8 cellular contexts compared by ENCODE assay signal in the genomic region with DNA sequence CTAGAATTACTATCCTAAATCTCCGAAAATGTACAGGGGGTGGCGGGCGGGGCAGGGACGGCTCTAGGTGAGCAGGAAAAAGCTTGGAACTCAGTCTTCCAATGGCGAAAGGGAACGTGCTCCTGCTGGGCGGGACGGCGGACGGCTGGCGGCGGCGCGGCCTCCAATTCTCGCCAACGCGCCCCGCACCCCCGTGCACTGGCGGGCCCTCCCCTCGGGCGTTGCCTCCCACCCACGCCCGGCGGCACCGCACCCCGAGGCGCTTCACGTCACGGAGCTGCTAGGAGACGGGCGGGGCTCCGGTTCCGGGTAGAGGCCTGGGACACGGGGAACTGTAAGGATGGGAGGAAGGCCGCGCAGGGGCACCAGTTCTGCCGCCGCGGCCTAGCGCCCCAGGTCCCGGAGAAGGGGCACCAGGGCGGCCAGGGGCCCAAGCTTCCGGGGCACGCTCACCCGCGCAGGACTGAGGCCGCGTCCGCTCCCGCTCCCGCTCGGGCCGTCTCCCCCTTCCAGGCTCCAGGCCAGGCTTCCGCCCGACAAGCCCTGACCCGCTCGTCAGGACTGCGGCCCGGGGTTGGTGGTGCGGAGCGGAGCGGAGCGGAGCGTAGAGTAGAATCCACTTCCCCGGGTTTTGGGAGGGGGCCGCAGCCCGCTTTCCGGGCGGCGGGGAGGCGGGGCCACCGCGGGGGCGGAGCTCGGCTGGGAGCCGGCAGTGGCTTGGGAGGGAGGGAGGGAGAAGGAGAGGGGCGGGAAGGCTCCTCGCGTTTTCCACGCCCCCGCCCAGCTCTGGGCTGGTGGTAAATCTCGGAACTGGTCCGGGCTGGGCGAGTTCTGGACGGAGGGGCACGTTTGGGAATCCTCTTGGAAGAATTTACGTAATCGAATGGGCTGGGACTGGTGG. TPM values are rescaled to one million over a fixed set of nuclear protein-coding genes. Genes with fewer than 3 reads are reported as not detected.
DNase-seq lines count a peak whose midpoint lies in the region; ATAC-seq, FAIRE-seq and TF ChIP-seq lines count a peak whose summit lies in the region.

DDX59 (minus strand) TSS at position 594 of the 901 bp plus-strand sequence. CDS start 3,167 bp downstream, outside the sequence.

- peak; percentile 83 for ATAC-seq in HG02852 (IDR thresholded peaks at IDR 0.05; ENCODE audit: unreplicated experiment)
- peak; percentile 93 to 98 (median 96) for ATAC-seq in heart right ventricle
- ATAC-seq in upper lobe of right lung: peak; percentile 97

- 0% methylated on average over 16 to 89 of the region's 89 CpGs for WGBS in adrenal gland, 4 donors
- WGBS in heart right ventricle, 2 donors: 0% methylated on average over 69 to 88 of the region's 89 CpGs

- peak within 1 kb of the TSS; percentile 93 to 100 (median 99) for H3K27ac ChIP-seq in adrenal gland
- H3K27ac ChIP-seq in heart right ventricle: peak within 1 kb of the TSS; percentile 98 to 100 (median 100)
- H3K27ac ChIP-seq in upper lobe of right lung: peak within 1 kb of the TSS; percentile 100

- TF ChIP-seq CTCF in adrenal gland (IDR thresholded peaks at IDR 0.05) (peak in 1 of 6 experiments; percentile 15), heart right ventricle (IDR thresholded peaks at IDR 0.05) (peak in 1 of 9 donors; percentile 12), upper lobe of right lung (IDR thresholded peaks at IDR 0.05) (no peak)

- H3K4me1 ChIP-seq in adrenal gland (replicated peaks in 1 of 2) (peaks cover 10 to 27% of the 10 kb centered on the region in 2 donors), heart right ventricle (peaks cover 4 to 49% (median 28%) of the 10 kb centered on the region in 9 donors), upper lobe of right lung (peaks cover 24% of the 10 kb centered on the region)

- H3K9me3 ChIP-seq in adrenal gland (replicated peaks in 1 of 3) (no peaks in the 10 kb centered on the region), heart right ventricle (no peaks in the 10 kb centered on the region), upper lobe of right lung (no peaks in the 10 kb centered on the region)

- DNase-seq in GM12892 (ENCODE audit: insufficient read length) (peak; percentile 92), NCI-H146 (lab: John Stamatoyannopoulos, UW) (peak; percentile 94), T-helper 1 cell (peak; percentile 82 to 94 (median 84)), adrenal gland (peak; percentile 96 to 98 (median 97)), heart right ventricle (peak; percentile 95 to 97), posterior vena cava (ENCODE audit: low spot score) (peak; percentile 99), upper lobe of right lung (peak; percentile 99)

- no peaks in the 10 kb centered on the region for H3K27me3 ChIP-seq in adrenal gland
- no peaks in the 10 kb centered on the region for H3K27me3 ChIP-seq in heart right ventricle
- no peaks in the 10 kb centered on the region for H3K27me3 ChIP-seq in upper lobe of right lung

- TF ChIP-seq POLR2A in GM12892 (IDR thresholded peaks at IDR 0.05; ENCODE audit: low read depth, low read length): peak; percentile 80; the same call in 1 of the 2 replicates
- TF ChIP-seq POLR2A in adrenal gland (IDR thresholded peaks at IDR 0.05): peak; percentile 91 to 92

- peak; percentile 81 for FAIRE-seq in GM12892 (lab: Jason Lieb, UNC)

- H3K36me3 ChIP-seq in adrenal gland (replicated peaks in 1 of 2) (peaks cover 0 to 5% of the 10 kb centered on the region in 2 donors), heart right ventricle (peaks cover 0 to 19% (median 0%) of the 10 kb centered on the region in 9 donors), upper lobe of right lung (peaks cover 5% of the 10 kb centered on the region)

- intact Hi-C loops in adrenal gland (cut with DNase I): loop anchor here in 1 of 2 donors (2.0 kb wide), 1 partner anchor 69 kb away; the partner anchor contains the start of gene CAMSAP2
- intact Hi-C loops in heart right ventricle (cut with DNase I): loop anchor here in 9 of 10 donors (1.0 to 10.0 kb wide), 9 partner anchors 47 to 135 kb away; partner anchors contain the start of genes CAMSAP2 (in 8 of the 9) and KIF14 (in 2 of the 9)
- intact Hi-C loops in posterior vena cava (cut with DNase I): loop anchor here in 1 of 2 donors (10.0 kb wide), 1 partner anchor 65 kb away; the partner anchor contains the start of gene CAMSAP2
- intact Hi-C loops in upper lobe of right lung (cut with DNase I): no loop called here

- peak within 1 kb of the TSS; percentile 2 to 76 (median 53) for H3K4me3 ChIP-seq in adrenal gland
- peak within 1 kb of the TSS; percentile 71 to 98 (median 88) for H3K4me3 ChIP-seq in heart right ventricle
- H3K4me3 ChIP-seq in upper lobe of right lung: peak within 1 kb of the TSS; percentile 76

RNA-seq across cellular contexts. Expression of gene DDX59, which starts in this region (rescaled TPM):
- 35.1 TPM for polyA plus RNA-seq in GM12892 (2012; ENCODE audit: missing spikeins)
- total RNA-seq in adrenal gland: 10 to 100 TPM; 13.5 to 32.0 (median 24.0) TPM
- 10 to 100 TPM; 34.5 to 46.1 (median 36.9) TPM for polyA plus RNA-seq in adrenal gland
- 10 to 100 TPM; 13.5 to 16.7 (median 14.5) TPM for total RNA-seq in heart right ventricle
- polyA plus RNA-seq in heart right ventricle: 10 to 100 TPM in 1 of 2 donors, 1 to 10 TPM in 1; 8.4 to 20.5 TPM
- 10 to 100 TPM; 27.1 to 27.6 TPM for total RNA-seq in posterior vena cava
- 14.9 TPM for total RNA-seq in upper lobe of right lung

Comparison
In these comparisons a context has a peak if more than half of its experiments do, and no peak if none do; other contexts are left out.
1. Peak in every context shown above with its lines: DNase-seq, ATAC-seq, H3K4me3 ChIP-seq and H3K27ac ChIP-seq.